ENCODE assay signal across 9 cellular contexts in the genomic region with DNA sequence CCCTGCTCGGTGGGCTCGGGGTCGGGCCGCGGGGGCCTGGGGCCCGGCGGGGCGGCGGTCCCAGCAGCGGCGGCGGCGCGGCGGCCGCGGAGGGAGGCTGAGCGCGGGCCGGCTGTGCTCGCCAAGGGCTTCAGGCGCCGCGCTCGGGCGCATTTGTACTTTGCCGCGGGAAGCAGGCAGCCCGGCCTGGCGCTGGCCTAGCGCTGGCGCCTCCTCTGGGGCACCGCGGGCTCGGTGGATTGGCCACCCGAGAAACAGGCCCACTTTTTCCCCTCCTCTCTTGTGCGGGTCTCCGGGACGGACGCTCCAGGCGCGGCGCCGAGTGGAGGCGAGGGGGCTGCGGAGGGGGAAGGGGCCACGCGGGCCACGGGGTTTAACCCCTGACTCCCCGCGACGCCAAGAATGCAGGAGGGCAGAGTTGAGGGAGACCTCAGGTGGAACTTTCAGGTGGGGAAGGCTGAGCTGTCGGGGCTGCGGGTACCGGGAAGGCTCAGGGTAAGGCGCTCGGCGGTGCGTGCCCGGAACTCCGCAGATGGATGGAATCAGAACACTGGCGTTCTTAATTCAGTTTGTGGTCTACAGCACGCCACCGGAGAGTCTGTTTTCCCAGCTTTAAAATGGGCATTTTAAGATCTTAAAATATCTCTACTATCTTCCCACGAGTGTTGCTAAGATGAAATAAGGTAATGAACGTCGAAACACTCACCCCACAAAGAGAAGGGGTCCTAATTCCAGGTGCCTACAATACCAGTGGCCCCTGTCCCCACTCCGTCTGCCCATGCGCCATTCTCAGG. TPM values are rescaled to one million over a fixed set of nuclear protein-coding genes. Genes with fewer than 3 reads are reported as not detected.
A peak's percentile ranks its signal among the peaks of the same experiment; 100 is the strongest.
DNase-seq lines count a peak whose midpoint lies in the region; ATAC-seq and TF ChIP-seq lines count a peak whose summit lies in the region.
"Had no signal": no experiment of that assay in that cellular context is flagged by ENCODE, and none has a peak within 500 bp of the region (broad histone marks: within the 10 kb centered on the region; RNA-seq: fewer than 3 reads in every experiment).

A gene with protein sequence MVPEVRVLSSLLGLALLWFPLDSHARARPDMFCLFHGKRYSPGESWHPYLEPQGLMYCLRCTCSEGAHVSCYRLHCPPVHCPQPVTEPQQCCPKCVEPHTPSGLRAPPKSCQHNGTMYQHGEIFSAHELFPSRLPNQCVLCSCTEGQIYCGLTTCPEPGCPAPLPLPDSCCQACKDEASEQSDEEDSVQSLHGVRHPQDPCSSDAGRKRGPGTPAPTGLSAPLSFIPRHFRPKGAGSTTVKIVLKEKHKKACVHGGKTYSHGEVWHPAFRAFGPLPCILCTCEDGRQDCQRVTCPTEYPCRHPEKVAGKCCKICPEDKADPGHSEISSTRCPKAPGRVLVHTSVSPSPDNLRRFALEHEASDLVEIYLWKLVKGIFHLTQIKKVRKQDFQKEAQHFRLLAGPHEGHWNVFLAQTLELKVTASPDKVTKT (minus strand): TSS at position 126 of the 794 bp plus-strand sequence. CDS start 538 bp downstream, outside the sequence.

- H3K9ac ChIP-seq in HUES48 (ENCODE audit: low read depth, low read length), result no peak within 1 kb of the TSS

- 13 to 34% (median 14%) methylated on average over 25 to 69 of the region's 69 CpGs for WGBS in stomach, 5 donors

- no peaks in the 10 kb centered on the region; the same call in 1 of the 2 replicates for H3K4me1 ChIP-seq in HUES48 (ENCODE audit: control insufficient read depth, insufficient read depth, low read length)
- H3K4me1 ChIP-seq in stomach, result peaks cover under 1 to 28% (median 15%) of the 10 kb centered on the region in 4 donors

- H3K36me3 ChIP-seq in HUES48 (ENCODE audit: control insufficient read depth, insufficient read depth, low read length) (no peaks in the 10 kb centered on the region), stomach (no peaks in the 10 kb centered on the region)

- ATAC-seq in HG03442 (IDR thresholded peaks at IDR 0.05; ENCODE audit: unreplicated experiment), result no peak

- in situ Hi-C loops in T47D (cut with HindIII; ENCODE audit: low pct_unique_long_range_greater_than_20kb, low sequenced_read_pairs), result no loop called here

- H3K4me3 ChIP-seq in HUES48 (ENCODE audit: low read depth, low read length) (peak within 1 kb of the TSS; percentile 66), stomach (peak within 1 kb of the TSS; percentile 41 to 47 (median 44))

- no peak within 1 kb of the TSS for H3K27ac ChIP-seq in HUES48 (ENCODE audit: low read depth, low read length)
- H3K27ac ChIP-seq in stomach, result peak within 1 kb of the TSS in 3 of 5 donors; percentile 12 to 76 (median 55)

- H3K27me3 ChIP-seq in HUES48 (ENCODE audit: control insufficient read depth, insufficient read depth, low read length), result peaks cover 71% of the 10 kb centered on the region
- H3K27me3 ChIP-seq in stomach, result peaks cover 0 to 51% (median 22%) of the 10 kb centered on the region in 3 donors

- TF ChIP-seq POLR2A in stomach (IDR thresholded peaks at IDR 0.05), result no peak

- intact Hi-C loops in stomach (cut with DNase I; ENCODE audit: low total_unique reads), result loop anchor here (10.0 kb wide), 1 partner anchor 117 kb away; no protein-coding TSS in a partner anchor

- TF ChIP-seq CTCF in stomach (IDR thresholded peaks at IDR 0.05), result no peak

- no peak for TF ChIP-seq EP300 in stomach (IDR thresholded peaks at IDR 0.05)

- DNase-seq in T47D (ENCODE audit: low read depth in 1 of 2, low spot score in 1 of 2) (peak; percentile 42 to 68), iPS-NIHi7 (ENCODE audit: extremely low spot score) (peak; percentile 58), stomach (no peak), NCI-H187 treated with DMSO at 0.1 percent for 48 hours (lab: John Stamatoyannopoulos, UW) (no peak)
- no peak for DNase-seq in central memory CD4-positive, alpha-beta T cell
- DNase-seq: NCI-H226 had no signal

- H3K9me3 ChIP-seq in HUES48 (ENCODE audit: control insufficient read depth, insufficient read depth, low read length) (no peaks in the 10 kb centered on the region), stomach (no peaks in the 10 kb centered on the region)

RNA-seq across cellular contexts. Expression of the gene that starts here (rescaled TPM):
- total RNA-seq in stomach, result 10 to 100 TPM in 2 of 5 donors, 1 to 10 TPM in 2, under 1 TPM in 1; 0.92 to 14.6 (median 7.2) TPM
- polyA plus RNA-seq in stomach, result 10 to 100 TPM in 1 of 3 donors, 1 to 10 TPM in 1, not detected in 1; 5.4 to 38.4 TPM
- total RNA-seq: renal cortical epithelial cell had no signal

Comparison
In these comparisons a context has a peak if more than half of its experiments do, and no peak if none do; other contexts are left out.
1. DNase-seq: peak in T47D (2 of 2) and iPS-NIHi7 (single experiment); none in stomach (single experiment), central memory CD4-positive, alpha-beta T cell (single experiment) and NCI-H187 treated with DMSO at 0.1 percent for 48 hours (single experiment).